Comparison of ENCODE assay signal across 13 cellular contexts in genomic region chr7:55140981-55141278, GRCh38.
DNase-seq lines count a peak whose midpoint lies in the region; ATAC-seq, FAIRE-seq and TF ChIP-seq lines count a peak whose summit lies in the region.
"Had no signal": no experiment of that assay in that cellular context is flagged by ENCODE, and none has a peak within 500 bp of the region (broad histone marks: within the 10 kb centered on the region; RNA-seq: fewer than 3 reads in every experiment).

No MANE protein-coding gene starts in this region.

- in situ Hi-C loops in HepG2 (cut with HindIII; ENCODE audit: extremely low pct_ligation_motif_present, low pct_unique_long_range_greater_than_20kb) = loop anchor here (10.0 kb wide), 1 partner anchor 114 kb away; no protein-coding TSS in a partner anchor

- H3K9me3 Mint-ChIP-seq in mesothelial cell of epicardium = no peaks in the 10 kb centered on the region
- peaks cover 5% of the 10 kb centered on the region for H3K9me3 Mint-ChIP-seq in activated T-cell treated with anti-CD3 and anti-CD28 coated beads, Interleukin-2, amount 50 U/mL, for 24 hours

- CTCF ChIA-PET in HepG2 (lab: Yijun Ruan, JAX; ENCODE audit: low intra/inter-chr PET ratio, low total read pairs) = no interaction called here

- H4K20me1 ChIP-seq in HepG2 (ENCODE audit: insufficient read depth, low read length) (no peaks in the 10 kb centered on the region), OCI-LY3 (ENCODE audit: insufficient read depth, low read length) (no peaks in the 10 kb centered on the region)

- H3K79me2 ChIP-seq in HepG2 (ENCODE audit: insufficient read depth, low read length) (no peaks in the 10 kb centered on the region), OCI-LY3 (ENCODE audit: low read length) (no peaks in the 10 kb centered on the region)

- ATAC-seq in HepG2 (no peak), HG02840 (IDR thresholded peaks at IDR 0.05; ENCODE audit: low FRiP score, unreplicated experiment) (peak; percentile 16)

- H3K4me3 ChIP-seq in liver (ENCODE audit: low read depth in 1 of 3, low read length in 3 of 3) = no peak overlapping the region
- H3K4me3 ChIP-seq in HepG2 (replicated peaks in 1 of 3; ENCODE audit: insufficient read depth in 1 of 3, low read depth in 2 of 3, low read length in 3 of 3) = no peak overlapping the region
- H3K4me3 ChIP-seq in OCI-LY3 (ENCODE audit: low read length) = no peak overlapping the region
- H3K4me3 ChIP-seq: tibial nerve had no signal

- no peak for TF ChIP-seq POLR2A in HepG2 (IDR thresholded peaks at IDR 0.05; ENCODE audit: insufficient read depth in 1 of 2, low read depth in 2 of 2, low read length in 2 of 2)

- H3K27me3 ChIP-seq in liver (ENCODE audit: control insufficient read depth in 4 of 4, insufficient read depth in 4 of 4, low read length in 3 of 4) (no peaks in the 10 kb centered on the region), HepG2 (ENCODE audit: control insufficient read depth in 1 of 2, insufficient read depth in 2 of 2, low read length in 2 of 2) (no peaks in the 10 kb centered on the region), OCI-LY3 (ENCODE audit: low read depth, low read length) (peaks cover 4% of the 10 kb centered on the region; the same call in 1 of the 2 replicates)
- H3K27me3 ChIP-seq: tibial nerve had no signal

- H3K27ac ChIP-seq in liver (ENCODE audit: low read depth in 1 of 2, low read length in 2 of 2) = peak overlapping the region; percentile 35 to 49
- no peak overlapping the region for H3K27ac ChIP-seq in HepG2 (ENCODE audit: extremely low read length, insufficient read depth, low read length)
- H3K27ac ChIP-seq in OCI-LY3 (ENCODE audit: low read length) = peak overlapping the region; percentile 81

- H3K4me1 Mint-ChIP-seq in mesothelial cell of epicardium = peaks cover 3% of the 10 kb centered on the region
- H3K4me1 Mint-ChIP-seq in activated T-cell treated with anti-CD3 and anti-CD28 coated beads, Interleukin-2, amount 50 U/mL, for 24 hours (ENCODE audit: low read depth) = peaks cover 3% of the 10 kb centered on the region

- no peak for TF ChIP-seq EP300 in HepG2 (IDR thresholded peaks at IDR 0.05; ENCODE audit: low read depth in 2 of 2, low read length in 2 of 2)
- TF ChIP-seq EP300 in HepG2 (CRISPR knock-in tag; IDR thresholded peaks at IDR 0.05; ENCODE audit: borderline replicate concordance) = no peak

- H3K4me1 ChIP-seq in liver (ENCODE audit: control insufficient read depth in 4 of 4, insufficient read depth in 4 of 4, low read length in 3 of 4) (peaks cover 0 to 8% (median 4%) of the 10 kb centered on the region in 4 donors), HepG2 (ENCODE audit: insufficient read depth, low read length) (peaks cover 36% of the 10 kb centered on the region), OCI-LY3 (ENCODE audit: low read length) (peaks cover 32% of the 10 kb centered on the region)

- H3K4me3 Mint-ChIP-seq in mesothelial cell of epicardium = no peak overlapping the region
- no peak overlapping the region for H3K4me3 Mint-ChIP-seq in activated T-cell treated with anti-CD3 and anti-CD28 coated beads, Interleukin-2, amount 50 U/mL, for 24 hours
- H3K4me3 Mint-ChIP-seq: activated naive CD4-positive, alpha-beta T cell treated with anti-CD3 and anti-CD28 coated beads for 36 hours; B cell had no signal

- no peak overlapping the region for H3K27ac Mint-ChIP-seq in mesothelial cell of epicardium
- H3K27ac Mint-ChIP-seq in activated T-cell treated with anti-CD3 and anti-CD28 coated beads, Interleukin-2, amount 50 U/mL, for 24 hours = no peak overlapping the region
- H3K27ac Mint-ChIP-seq: activated naive CD4-positive, alpha-beta T cell treated with anti-CD3 and anti-CD28 coated beads for 36 hours; B cell had no signal

- POLR2A ChIA-PET in HepG2 (lab: Yijun Ruan, JAX) = no interaction called here

- DNase-seq in HepG2 (ENCODE audit: low spot score) (no peak), mesothelial cell of epicardium (ENCODE audit: low spot score in 2 of 2, unreplicated experiment in 2 of 2) (no peak), SW480 (ENCODE audit: low spot score) (no peak)
- DNase-seq in activated CD8-positive, alpha-beta memory T cell treated with anti-CD3 and anti-CD28 coated beads for 24 hours = no peak
- DNase-seq in activated T-cell treated with anti-CD3 and anti-CD28 coated beads, Interleukin-2, amount 50 U/mL, for 24 hours = no peak
- DNase-seq: activated CD4-positive, alpha-beta T cell treated with anti-CD3 and anti-CD28 coated beads, Interleukin-2, amount 50 U/mL, for 1 hour; activated naive CD4-positive, alpha-beta T cell treated with anti-CD3 and anti-CD28 coated beads for 36 hours; SK-N-SH had no signal

- no peaks in the 10 kb centered on the region for H3K27me3 Mint-ChIP-seq in mesothelial cell of epicardium (ENCODE audit: low read depth)
- peaks cover 44% of the 10 kb centered on the region for H3K27me3 Mint-ChIP-seq in activated T-cell treated with anti-CD3 and anti-CD28 coated beads, Interleukin-2, amount 50 U/mL, for 24 hours

- no peak overlapping the region for H2AFZ ChIP-seq in HepG2 (ENCODE audit: low read length)
- peak overlapping the region; percentile 24; the same call in 1 of the 2 replicates for H2AFZ ChIP-seq in OCI-LY3 (ENCODE audit: low read depth, low read length)

- no peaks in the 10 kb centered on the region for H3K36me3 Mint-ChIP-seq in mesothelial cell of epicardium
- H3K36me3 Mint-ChIP-seq in activated T-cell treated with anti-CD3 and anti-CD28 coated beads, Interleukin-2, amount 50 U/mL, for 24 hours (ENCODE audit: low read depth) = no peaks in the 10 kb centered on the region

- no peaks in the 10 kb centered on the region for H3K9me3 ChIP-seq in liver (ENCODE audit: control insufficient read depth in 4 of 4, low read length in 3 of 4)
- peaks cover 4% of the 10 kb centered on the region; the same call in 1 of the 2 replicates for H3K9me3 ChIP-seq in HepG2 (ENCODE audit: low read length)
- no peaks in the 10 kb centered on the region for H3K9me3 ChIP-seq in OCI-LY3 (ENCODE audit: insufficient read depth, low read length)
- H3K9me3 ChIP-seq: SK-N-SH, tibial nerve had no signal

- no TSS peak for BruUV-seq in HepG2 (replicated peaks; lab: Mats Ljungman, UMichigan)

- FAIRE-seq in HepG2 (lab: Jason Lieb, UNC) = no peak

- H3K36me3 ChIP-seq in liver (ENCODE audit: control insufficient read depth in 4 of 4, insufficient read depth in 3 of 4, low read depth in 1 of 4, low read length in 3 of 4) = peaks cover 3 to 29% (median 27%) of the 10 kb centered on the region in 4 donors
- H3K36me3 ChIP-seq in HepG2 (replicated peaks in 1 of 2; ENCODE audit: control insufficient read depth in 1 of 2, insufficient read depth in 2 of 2, low read length in 2 of 2) = 0 out of 5 replicates have a peak, but pooled peaks cover 0 to 5% of the 10 kb centered on the region in 2 experiments
- H3K36me3 ChIP-seq in OCI-LY3 (replicated peaks; ENCODE audit: low read depth, low read length) = peaks cover 5% of the 10 kb centered on the region

- no peak overlapping the region for H3K9ac ChIP-seq in liver (ENCODE audit: low read depth in 1 of 2, low read length in 2 of 2)
- H3K9ac ChIP-seq in HepG2 (ENCODE audit: insufficient read depth, low read depth, low read length) = no peak overlapping the region
- peak overlapping the region; percentile 13; the same call in 1 of the 2 replicates for H3K9ac ChIP-seq in OCI-LY3 (ENCODE audit: low read length)
- H3K9ac ChIP-seq: SK-N-SH had no signal

- intact Hi-C loops in HepG2 (cut with micrococcal nuclease; ENCODE audit: unreplicated experiment) = no loop called here

- peak in 1 of 2 donors; percentile 21 for TF ChIP-seq RAD21 in liver (IDR thresholded peaks at IDR 0.05)
- TF ChIP-seq RAD21 in HepG2 (CRISPR knock-in tag; IDR thresholded peaks at IDR 0.05) = no peak

- TF ChIP-seq CTCF in liver (IDR thresholded peaks at IDR 0.05; ENCODE audit: low read depth, low read length, missing input control) (no peak), HepG2 (CRISPR knock-in tag; IDR thresholded peaks at IDR 0.05) (no peak), OCI-LY3 (IDR thresholded peaks at IDR 0.05; ENCODE audit: low read depth, low read length) (no peak), mesothelial cell of epicardium (IDR thresholded peaks at IDR 0.05; ENCODE audit: unreplicated experiment) (no peak)

- no peak overlapping the region for H3K4me2 ChIP-seq in HepG2 (ENCODE audit: low read depth, low read length)
- peak overlapping the region; percentile 28 for H3K4me2 ChIP-seq in OCI-LY3 (ENCODE audit: low read length)
- H3K4me2 ChIP-seq: SK-N-SH had no signal

TF ChIP-seq in liver, 16 proteins besides CTCF, POLR2A, EP300 and RAD21 (continues in another document):
- no peak for TF ChIP-seq TAF1 (conservative IDR thresholded peaks at IDR 0.05)
- peak; percentile 0 for TF ChIP-seq MAX (IDR thresholded peaks at IDR 0.05)
- TF ChIP-seq FOXA2 (IDR thresholded peaks at IDR 0.05) = no peak
- TF ChIP-seq SP1 (IDR thresholded peaks at IDR 0.05) = no peak
- no peak for TF ChIP-seq JUND (IDR thresholded peaks at IDR 0.05)
- TF ChIP-seq RXRA (IDR thresholded peaks at IDR 0.05) = no peak
- TF ChIP-seq, protein P1, sequence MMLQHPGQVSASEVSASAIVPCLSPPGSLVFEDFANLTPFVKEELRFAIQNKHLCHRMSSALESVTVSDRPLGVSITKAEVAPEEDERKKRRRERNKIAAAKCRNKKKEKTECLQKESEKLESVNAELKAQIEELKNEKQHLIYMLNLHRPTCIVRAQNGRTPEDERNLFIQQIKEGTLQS (IDR thresholded peaks at IDR 0.05) = peak; percentile 1
- no peak for TF ChIP-seq GABPA (IDR thresholded peaks at IDR 0.05 in 1 of 2, conservative IDR thresholded peaks at IDR 0.05 in 1 of 2)

TF ChIP-seq in HepG2, 621 proteins besides CTCF, POLR2A, EP300 and RAD21:
- TF ChIP-seq ZNF256 (CRISPR knock-in tag; conservative IDR thresholded peaks at IDR 0.05) = no peak
